ENCODE assay signal across 2 cellular contexts in genomic region chr5:149114403-149115312, GRCh38.
TF ChIP-seq lines count a peak whose summit lies in the region.

No MANE protein-coding gene starts in this region.

TF ChIP-seq in SK-N-SH, 30 proteins besides CTCF, POLR2A, EP300 and RAD21:
- TF ChIP-seq SMC3 (IDR thresholded peaks at IDR 0.05; ENCODE audit: low read depth, low read length) = peak; percentile 82
- TF ChIP-seq USF2 (IDR thresholded peaks at IDR 0.05; ENCODE audit: borderline replicate concordance, low read depth, low read length) = no peak

TF ChIP-seq in GM12878, 131 proteins besides CTCF, POLR2A, EP300 and RAD21:
- TF ChIP-seq CEBPZ (IDR thresholded peaks at IDR 0.05; ENCODE audit: low read depth, low read length) = no peak
- TF ChIP-seq YY1 (IDR thresholded peaks at IDR 0.05; ENCODE audit: low read depth, low read length) = 0 out of 2 replicates have a peak, but pooled peaks have one; percentile 19
- TF ChIP-seq SMC3 (IDR thresholded peaks at IDR 0.05; ENCODE audit: borderline replicate concordance, low read length) = peak; percentile 54; the same call in 1 of the 2 replicates
- TF ChIP-seq ZBTB33 (IDR thresholded peaks at IDR 0.05) = no peak
- no peak for TF ChIP-seq E2F4 (IDR thresholded peaks at IDR 0.05; ENCODE audit: low read depth, low read length)
